Comparison of ENCODE assay signal across 2 cellular contexts in genomic region chr13:37599509-37599908, GRCh38.
TF ChIP-seq lines count a peak whose summit lies in the region.

No MANE protein-coding gene starts in this region.

TF ChIP-seq in SK-N-SH, 30 proteins besides CTCF, POLR2A, EP300 and RAD21 (continued from another document):
- no peak for TF ChIP-seq SIN3A (IDR thresholded peaks at IDR 0.05; ENCODE audit: borderline replicate concordance, low read depth, low read length)
- no peak for TF ChIP-seq REST (IDR thresholded peaks at IDR 0.05; ENCODE audit: low read depth, low read length)
- TF ChIP-seq TCF12 (IDR thresholded peaks at IDR 0.05): no peak
- TF ChIP-seq POLR2AphosphoS5 (IDR thresholded peaks at IDR 0.05; ENCODE audit: low read depth, low read length): no peak
- no peak for TF ChIP-seq RXRA (IDR thresholded peaks at IDR 0.05; ENCODE audit: borderline replicate concordance, low read depth)
- no peak for TF ChIP-seq RCOR1 (IDR thresholded peaks at IDR 0.05; ENCODE audit: low read length)
- TF ChIP-seq IRF3 (IDR thresholded peaks at IDR 0.05; ENCODE audit: low read depth, low read length): no peak
- TF ChIP-seq SMC3 (IDR thresholded peaks at IDR 0.05; ENCODE audit: low read depth, low read length): no peak
- no peak for TF ChIP-seq YY1 (IDR thresholded peaks at IDR 0.05; ENCODE audit: low read depth)
- TF ChIP-seq GATA2 (CRISPR knock-in tag; IDR thresholded peaks at IDR 0.05): no peak
- TF ChIP-seq FOSL2 (IDR thresholded peaks at IDR 0.05; ENCODE audit: borderline replicate concordance, low read depth): no peak
- TF ChIP-seq MXI1 (IDR thresholded peaks at IDR 0.05; ENCODE audit: low read depth, low read length): no peak
- TF ChIP-seq USF1 (IDR thresholded peaks at IDR 0.05; ENCODE audit: borderline replicate concordance, low read depth): no peak
- TF ChIP-seq FOXJ3 (CRISPR knock-in tag; IDR thresholded peaks at IDR 0.05): no peak
- TF ChIP-seq EZH2phosphoT487 (IDR thresholded peaks at IDR 0.05; ENCODE audit: borderline replicate concordance, low read depth): no peak

TF ChIP-seq in SK-N-SH treated with all-trans-retinoic acid at 6 μM for 48 hours, 23 proteins besides CTCF, POLR2A, EP300 and RAD21 (continued from another document):
- no peak for TF ChIP-seq POU6F1 (CRISPR knock-in tag; IDR thresholded peaks at IDR 0.05; ENCODE audit: borderline replicate concordance, low read depth)
- TF ChIP-seq ZNF70 (CRISPR knock-in tag; IDR thresholded peaks at IDR 0.05): no peak
- no peak for TF ChIP-seq ZC3H10 (CRISPR knock-in tag; IDR thresholded peaks at IDR 0.05)
- no peak for TF ChIP-seq ZNF565 (CRISPR knock-in tag; conservative IDR thresholded peaks at IDR 0.05; ENCODE audit: low read depth)
- TF ChIP-seq ZNF8 (CRISPR knock-in tag; IDR thresholded peaks at IDR 0.05): no peak
- no peak for TF ChIP-seq GLIS3 (CRISPR knock-in tag; IDR thresholded peaks at IDR 0.05)
- TF ChIP-seq CSRNP3 (CRISPR knock-in tag; IDR thresholded peaks at IDR 0.05): no peak
- TF ChIP-seq ESRRG (CRISPR knock-in tag; IDR thresholded peaks at IDR 0.05): no peak
- no peak for TF ChIP-seq PATZ1 (CRISPR knock-in tag; IDR thresholded peaks at IDR 0.05; ENCODE audit: borderline replicate concordance)
- no peak for TF ChIP-seq OSR1 (CRISPR knock-in tag; IDR thresholded peaks at IDR 0.05)
- no peak for TF ChIP-seq CSDC2 (CRISPR knock-in tag; IDR thresholded peaks at IDR 0.05)
- TF ChIP-seq BACH2 (CRISPR knock-in tag; IDR thresholded peaks at IDR 0.05; ENCODE audit: borderline replicate concordance): no peak
- no peak for TF ChIP-seq PPARA (CRISPR knock-in tag; IDR thresholded peaks at IDR 0.05; ENCODE audit: borderline replicate concordance)
